8 cellular contexts compared by ENCODE assay signal in the genomic region with DNA sequence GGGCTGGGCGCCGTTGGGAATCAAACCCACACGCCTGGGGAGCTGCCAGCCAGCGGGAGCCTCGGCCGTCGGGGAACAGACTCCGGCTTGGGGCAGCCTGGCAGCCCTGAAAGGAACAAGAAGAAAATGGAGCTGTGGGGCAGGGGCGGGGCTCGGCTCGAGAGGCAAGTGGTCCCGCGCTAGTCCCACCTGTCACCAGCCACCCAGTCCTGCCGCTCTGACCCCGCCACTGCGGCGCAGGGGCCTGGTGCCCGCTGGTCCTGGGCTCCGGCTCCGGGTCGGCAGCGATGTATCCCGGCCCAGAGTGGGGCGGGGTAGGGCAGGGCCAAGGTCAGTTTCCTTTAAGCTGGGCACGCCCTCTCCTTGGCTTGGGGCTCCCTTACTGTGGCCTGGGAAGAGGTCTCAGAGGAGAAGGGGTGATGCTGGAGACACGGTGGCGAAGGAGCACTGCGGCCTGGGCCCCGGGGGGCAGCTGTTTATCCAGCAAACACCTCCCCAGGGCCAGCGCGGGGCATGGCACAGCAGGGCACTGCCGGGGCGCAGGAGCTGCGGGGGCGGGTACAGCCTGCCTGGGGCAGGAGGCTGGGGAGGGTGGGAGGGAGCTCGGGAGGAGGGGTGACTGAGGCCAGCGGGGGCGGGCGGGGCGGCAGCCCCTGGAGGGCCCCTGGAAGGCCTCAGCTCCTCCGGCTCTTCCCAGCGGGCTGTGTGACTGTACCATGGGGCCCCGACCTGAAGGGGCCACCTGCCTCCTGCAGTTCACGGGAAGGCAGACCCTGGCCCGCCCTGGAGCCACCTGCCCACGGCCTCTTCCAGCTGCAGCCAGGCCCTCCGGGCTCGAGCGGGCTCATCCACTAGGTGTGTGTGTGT. TPM values are rescaled to one million over a fixed set of nuclear protein-coding genes. Genes with fewer than 3 reads are reported as not detected.
DNase-seq lines count a peak whose midpoint lies in the region; ATAC-seq, FAIRE-seq and TF ChIP-seq lines count a peak whose summit lies in the region.

No MANE protein-coding gene starts in this region.

- no peak overlapping the region for H3K23ac ChIP-seq in mesenchymal stem cell (ENCODE audit: low read length in 2 of 2)

- 0 out of 2 replicates have a peak overlapping the region, but pooled peaks have one; percentile 3 for H3K9ac ChIP-seq in BLaER1
- peak overlapping the region; percentile 11 for H3K9ac ChIP-seq in mesenchymal stem cell (ENCODE audit: low read length)
- H3K9ac ChIP-seq in PC-3 (ENCODE audit: low read length), result no peak overlapping the region

- H3K14ac ChIP-seq in mesenchymal stem cell (ENCODE audit: low read length in 2 of 2), result no peak overlapping the region

- H3F3A ChIP-seq in PC-3 (ENCODE audit: low read length, unreplicated experiment), result peaks cover 4% of the 10 kb centered on the region

- no peaks in the 10 kb centered on the region for H3K9me3 ChIP-seq in BLaER1
- H3K9me3 ChIP-seq in ascending aorta, result no peaks in the 10 kb centered on the region
- no peaks in the 10 kb centered on the region for H3K9me3 ChIP-seq in mesenchymal stem cell (ENCODE audit: control insufficient read depth, low read length)
- no peaks in the 10 kb centered on the region for H3K9me3 ChIP-seq in PC-3 (ENCODE audit: low read length)

- H4K20me1 ChIP-seq in BLaER1 (0 out of 2 replicates have a peak, but pooled peaks cover 13% of the 10 kb centered on the region), PC-3 (ENCODE audit: low read length) (no peaks in the 10 kb centered on the region)

- H2BK120ac ChIP-seq in mesenchymal stem cell (ENCODE audit: low read depth, low read length), result no peak overlapping the region

- POLR2A ChIA-PET in PC-3 (lab: Charles Lee; ENCODE audit: unreplicated experiment), result interaction anchor here (0.6 kb wide), 2 partner anchors 8 to 23 kb away, joined by 5 read pairs; no protein-coding TSS in a partner anchor

- H3K4me2 ChIP-seq in BLaER1 (peak overlapping the region; percentile 85), mesenchymal stem cell (ENCODE audit: low read length, poor library complexity, severe bottlenecking) (peak overlapping the region; percentile 57), PC-3 (ENCODE audit: low read length) (no peak overlapping the region)

- no peak overlapping the region for H3K27ac ChIP-seq in BLaER1
- H3K27ac ChIP-seq in ascending aorta, result no peak overlapping the region
- H3K27ac ChIP-seq in mesenchymal stem cell (ENCODE audit: low read length, poor library complexity, severe bottlenecking), result no peak overlapping the region
- H3K27ac ChIP-seq in PC-3 (ENCODE audit: low read length), result no peak overlapping the region

- DNase-seq in H54 (ENCODE audit: insufficient read length, low spot score) (peak; percentile 59), ascending aorta (ENCODE audit: low spot score in 2 of 2) (no peak), mesenchymal stem cell (no peak), NCI-H146 treated with DMSO at 0.1 percent for 48 hours (lab: John Stamatoyannopoulos, UW; ENCODE audit: unreplicated experiment) (no peak), PC-3 (no peak)

- TF ChIP-seq CTCF in ascending aorta (IDR thresholded peaks at IDR 0.05) (no peak), PC-3 (conservative IDR thresholded peaks at IDR 0.05; ENCODE audit: low read depth, low read length) (no peak)

- CTCF ChIA-PET in PC-3 (lab: Charles Lee), result no interaction called here

- no peak overlapping the region for H3K18ac ChIP-seq in mesenchymal stem cell (ENCODE audit: low read depth in 1 of 2, low read length in 2 of 2)

- H2AFZ ChIP-seq in mesenchymal stem cell (ENCODE audit: low read depth, low read length) (no peak overlapping the region), PC-3 (ENCODE audit: low read length) (no peak overlapping the region)

- H3K36me3 ChIP-seq in BLaER1 (no peaks in the 10 kb centered on the region), ascending aorta (no peaks in the 10 kb centered on the region), mesenchymal stem cell (ENCODE audit: control insufficient read depth in 1 of 2, insufficient read depth in 2 of 2, low read depth in 1 of 2, low read length in 2 of 2) (peaks cover 0 to 5% of the 10 kb centered on the region in 2 experiments), PC-3 (ENCODE audit: low read depth, low read length) (peaks cover 7% of the 10 kb centered on the region; the same call in 1 of the 2 replicates)

- H3K4me3 ChIP-seq in BLaER1, result peak overlapping the region; percentile 47
- H3K4me3 ChIP-seq in ascending aorta, result peak overlapping the region; percentile 38 to 43
- H3K4me3 ChIP-seq in mesenchymal stem cell (ENCODE audit: insufficient read depth in 1 of 2, low read depth in 1 of 2, low read length in 2 of 2), result peak overlapping the region; percentile 52 to 69
- H3K4me3 ChIP-seq in PC-3 (ENCODE audit: low read length), result no peak overlapping the region

- no peak for ATAC-seq in GM21576 (IDR thresholded peaks at IDR 0.05; ENCODE audit: unreplicated experiment)
- no peak for ATAC-seq in GM21528 (IDR thresholded peaks at IDR 0.05; ENCODE audit: low FRiP score, unreplicated experiment)
- ATAC-seq in PC-3, result no peak

- peak overlapping the region in 1 of 2 experiments; percentile 25 for H2BK12ac ChIP-seq in mesenchymal stem cell (ENCODE audit: low read length in 2 of 2)

- H3K4me1 ChIP-seq in BLaER1 (peaks cover 28% of the 10 kb centered on the region), ascending aorta (no peaks in the 10 kb centered on the region), mesenchymal stem cell (ENCODE audit: control insufficient read depth, insufficient read depth, low read depth, low read length) (peaks cover 29% of the 10 kb centered on the region), PC-3 (ENCODE audit: insufficient read depth, low read length) (no peaks in the 10 kb centered on the region)

- BruUV-seq in PC-3 (replicated peaks; lab: Mats Ljungman, UMichigan), result no TSS peak

- no peak overlapping the region for H4K91ac ChIP-seq in mesenchymal stem cell (ENCODE audit: low read length)

- H3K27me3 ChIP-seq in BLaER1 (peaks cover 35% of the 10 kb centered on the region), ascending aorta (no peaks in the 10 kb centered on the region), mesenchymal stem cell (ENCODE audit: control insufficient read depth in 1 of 2, insufficient read depth in 1 of 2, low read length in 2 of 2) (peaks cover 0 to 11% of the 10 kb centered on the region in 2 experiments), PC-3 (ENCODE audit: low read length) (no peaks in the 10 kb centered on the region)

- FAIRE-seq in H54 (lab: Jason Lieb, UNC), result no peak

- H3K4ac ChIP-seq in mesenchymal stem cell (ENCODE audit: low read depth in 1 of 2, low read length in 2 of 2), result no peak overlapping the region

- intact Hi-C loops in ascending aorta (cut with DNase I), result loop anchor here (10.0 kb wide), 1 partner anchor 618 kb away; no protein-coding TSS in a partner anchor
- intact Hi-C loops in PC-3 (cut with micrococcal nuclease), result no loop called here

- no peak overlapping the region for H2BK5ac ChIP-seq in mesenchymal stem cell (ENCODE audit: low read depth, low read length, poor library complexity, severe bottlenecking)

- H3K79me2 ChIP-seq in PC-3 (ENCODE audit: low read length), result no peaks in the 10 kb centered on the region

- H2BK15ac ChIP-seq in mesenchymal stem cell (ENCODE audit: low read depth, poor library complexity, severe bottlenecking), result no peak overlapping the region

- H3K9me2 ChIP-seq in PC-3 (replicated peaks; ENCODE audit: low read length), result no peaks in the 10 kb centered on the region

- peak overlapping the region; percentile 20 for H4K8ac ChIP-seq in mesenchymal stem cell (ENCODE audit: low read length)

- H3K79me1 ChIP-seq in mesenchymal stem cell (replicated peaks; ENCODE audit: low read length, poor library complexity, severe bottlenecking), result no peaks in the 10 kb centered on the region

- H2AK5ac ChIP-seq in mesenchymal stem cell (ENCODE audit: low read length, severe bottlenecking), result no peak overlapping the region

- WGBS in mesenchymal stem cell, result 61% methylated on average over 45 of the region's 49 CpGs

- TF ChIP-seq POLR2A in H54 (IDR thresholded peaks at IDR 0.05; ENCODE audit: low read depth, low read length), result peak; percentile 49; the same call in 1 of the 2 replicates

RNA-seq across cellular contexts. Expression of a gene that starts 15.6 kb away (rescaled TPM):
- 82.8 TPM for total RNA-seq in ascending aorta
- polyA plus RNA-seq in mesenchymal stem cell (2013, experiment 1 of 2), result 32.1 TPM
- 33.0 TPM for polyA plus RNA-seq in mesenchymal stem cell (2013, experiment 2 of 2)
- 712 and 714 TPM in 2 replicates for total RNA-seq in PC-3 (2014; rRNA removed)
